8 cellular contexts compared by ENCODE assay signal in genomic region chr22:44623771-44624510, GRCh38.
DNase-seq lines count a peak whose midpoint lies in the region; ATAC-seq and TF ChIP-seq lines count a peak whose summit lies in the region.

No MANE protein-coding gene starts in this region.

- H3K4me3 Mint-ChIP-seq in activated naive CD4-positive, alpha-beta T cell treated with anti-CD3 and anti-CD28 coated beads, Interleukin-2, amount 10 ng/mL, durations not matched to agents 7 days and 5 days, result no peak overlapping the region
- H3K4me3 Mint-ChIP-seq in Caco-2 (ENCODE audit: unreplicated experiment), result no peak overlapping the region

- POLR2A ChIA-PET in Caco-2 (lab: Charles Lee), result no interaction called here

- H3K4me3 ChIP-seq in epithelial cell of proximal tubule (ENCODE audit: low read depth, low read length) (no peak overlapping the region), testis (no peak overlapping the region), Caco-2 (ENCODE audit: low read depth, low read length) (no peak overlapping the region)

- peaks cover 4% of the 10 kb centered on the region for H3K4me1 Mint-ChIP-seq in activated naive CD4-positive, alpha-beta T cell treated with anti-CD3 and anti-CD28 coated beads, Interleukin-2, amount 10 ng/mL, durations not matched to agents 7 days and 5 days
- peaks cover 7% of the 10 kb centered on the region for H3K4me1 Mint-ChIP-seq in Caco-2 (ENCODE audit: low read depth, unreplicated experiment)

- H3K9me3 ChIP-seq in testis (no peaks in the 10 kb centered on the region), Caco-2 (no peaks in the 10 kb centered on the region)

- no peaks in the 10 kb centered on the region for H3K9me3 Mint-ChIP-seq in activated naive CD4-positive, alpha-beta T cell treated with anti-CD3 and anti-CD28 coated beads, Interleukin-2, amount 10 ng/mL, durations not matched to agents 7 days and 5 days
- no peaks in the 10 kb centered on the region for H3K9me3 Mint-ChIP-seq in Caco-2 (ENCODE audit: unreplicated experiment)

- BruUV-seq in Caco-2 (replicated peaks; lab: Mats Ljungman, UMichigan), result no TSS peak

- H3K36me3 ChIP-seq in testis (ENCODE audit: low read depth, missing control alignments) (no peaks in the 10 kb centered on the region), Caco-2 (ENCODE audit: control insufficient read depth, insufficient read depth, low read length) (no peaks in the 10 kb centered on the region)

- H3K4me1 ChIP-seq in testis (no peaks in the 10 kb centered on the region), Caco-2 (peaks cover 3% of the 10 kb centered on the region; the same call in 1 of the 2 replicates)

- CTCF ChIA-PET in activated naive CD4-positive, alpha-beta T cell treated with anti-CD3 and anti-CD28 coated beads, Interleukin-2, amount 10 ng/mL, durations not matched to agents 7 days and 5 days (lab: Charles Lee), result interaction anchor here (0.7 to 3.7 kb wide), 4 partner anchors 54 to 630 kb away, joined by 3 to 39 read pairs (median 4); no protein-coding TSS in a partner anchor
- CTCF ChIA-PET in Caco-2 (lab: Charles Lee), result no interaction called here

- ATAC-seq in HG02973 (IDR thresholded peaks at IDR 0.05; ENCODE audit: unreplicated experiment), result no peak

- H3K36me3 Mint-ChIP-seq in activated naive CD4-positive, alpha-beta T cell treated with anti-CD3 and anti-CD28 coated beads, Interleukin-2, amount 10 ng/mL, durations not matched to agents 7 days and 5 days, result no peaks in the 10 kb centered on the region
- no peaks in the 10 kb centered on the region for H3K36me3 Mint-ChIP-seq in Caco-2 (ENCODE audit: insufficient read depth, unreplicated experiment)

- peaks cover 30% of the 10 kb centered on the region for H3K27me3 Mint-ChIP-seq in activated naive CD4-positive, alpha-beta T cell treated with anti-CD3 and anti-CD28 coated beads, Interleukin-2, amount 10 ng/mL, durations not matched to agents 7 days and 5 days
- peaks cover 12% of the 10 kb centered on the region for H3K27me3 Mint-ChIP-seq in Caco-2 (ENCODE audit: insufficient read depth, unreplicated experiment)

- no peaks in the 10 kb centered on the region for H3K27me3 ChIP-seq in testis
- no peaks in the 10 kb centered on the region for H3K27me3 ChIP-seq in Caco-2 (replicated peaks; ENCODE audit: control insufficient read depth, insufficient read depth, low read length)

- TF ChIP-seq POLR2A in testis (IDR thresholded peaks at IDR 0.05), result no peak

- DNase-seq in activated naive CD4-positive, alpha-beta T cell treated with anti-CD3 and anti-CD28 coated beads, Interleukin-2, amount 10 ng/mL, durations not matched to agents 7 days and 5 days, result peak; percentile 30
- DNase-seq in activated naive CD4-positive, alpha-beta T cell (lab: John Stamatoyannopoulos, UW), result no peak
- DNase-seq in NOMO-1 treated with dmso at 0.1 percent for 144 hours (lab: John Stamatoyannopoulos, UW; ENCODE audit: unreplicated experiment) (peak; percentile 26), epithelial cell of proximal tubule (ENCODE audit: low read depth) (no peak), testis (peak; percentile 53), Caco-2 (no peak), NCI-H2029 (lab: John Stamatoyannopoulos, UW) (no peak)

- intact Hi-C loops in testis (cut with DNase I; ENCODE audit: low total_unique reads) (no loop called here), Caco-2 (cut with micrococcal nuclease; ENCODE audit: unreplicated experiment) (no loop called here)

- no peak overlapping the region for H3K27ac ChIP-seq in testis

- WGBS in testis, 2 donors, result 77 to 81% methylated on average over 22 to 24 of the region's 24 CpGs

- peak; percentile 39 for TF ChIP-seq CTCF in epithelial cell of proximal tubule (conservative IDR thresholded peaks at IDR 0.05; ENCODE audit: low read depth, low read length)
- TF ChIP-seq CTCF in testis (IDR thresholded peaks at IDR 0.05), result peak in 2 of 3 experiments; percentile 30 to 42
- no peak for TF ChIP-seq CTCF in Caco-2 (IDR thresholded peaks at IDR 0.05; ENCODE audit: insufficient read depth in 1 of 2, low read depth in 1 of 2, low read length in 1 of 2, severe bottlenecking in 1 of 2, unreplicated experiment in 1 of 2)

- H3K27ac Mint-ChIP-seq in activated naive CD4-positive, alpha-beta T cell treated with anti-CD3 and anti-CD28 coated beads, Interleukin-2, amount 10 ng/mL, durations not matched to agents 7 days and 5 days, result peak overlapping the region; percentile 70
- H3K27ac Mint-ChIP-seq in Caco-2 (ENCODE audit: unreplicated experiment), result no peak overlapping the region

Comparison
In these comparisons a context has a peak if more than half of its experiments do, and no peak if none do; other contexts are left out.
1. DNase-seq: peak in activated naive CD4-positive, alpha-beta T cell treated with anti-CD3 and anti-CD28 coated beads, Interleukin-2, amount 10 ng/mL, durations not matched to agents 7 days and 5 days (single experiment), NOMO-1 treated with dmso at 0.1 percent for 144 hours (single experiment) and testis (single experiment); none in activated naive CD4-positive, alpha-beta T cell (0 of 4), epithelial cell of proximal tubule (single experiment), Caco-2 (0 of 2) and NCI-H2029 (single experiment).
2. CTCF ChIP-seq: peak in epithelial cell of proximal tubule (single experiment) and testis (2 of 3); none in Caco-2 (0 of 2).